8 cellular contexts compared by ENCODE assay signal in the genomic region with DNA sequence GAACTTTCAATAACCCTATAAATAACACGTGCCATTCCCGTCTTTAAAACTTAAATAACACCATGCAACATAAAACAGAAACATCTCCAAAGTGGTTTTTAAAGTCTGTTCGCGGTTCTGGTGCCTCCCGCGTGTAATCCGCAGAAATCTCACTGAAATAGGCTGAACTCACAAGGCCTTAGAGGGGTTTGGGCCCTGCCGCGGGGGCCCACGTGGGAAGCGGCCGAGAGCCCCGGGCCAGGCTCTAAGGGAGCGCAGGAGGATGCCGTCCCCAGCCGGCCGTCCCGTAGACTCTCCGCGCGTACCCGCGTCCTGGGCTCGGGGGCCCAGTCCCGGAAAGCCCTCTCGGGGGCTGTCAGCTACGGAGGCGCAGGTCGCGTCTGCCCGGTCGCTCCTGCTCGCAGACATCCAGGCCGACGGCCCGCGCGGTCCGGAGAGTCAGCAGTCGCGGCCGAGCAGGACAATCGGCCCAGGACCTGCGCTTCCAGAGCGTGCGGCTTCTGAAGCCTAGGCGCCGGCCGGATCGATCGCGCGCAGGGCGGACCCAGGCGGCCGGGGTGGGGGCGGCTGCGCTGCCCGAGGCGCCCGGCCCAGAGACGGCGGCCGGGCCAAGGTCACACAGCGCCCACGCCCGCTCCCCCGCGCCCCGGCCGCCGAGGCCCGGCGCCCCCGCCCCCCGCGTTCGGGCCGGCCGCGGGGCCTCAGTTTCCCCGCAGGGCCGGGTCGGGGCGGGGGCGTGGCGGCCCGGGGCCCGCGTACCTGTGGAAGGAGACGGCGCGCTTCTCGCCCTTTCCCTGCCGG. TPM values are rescaled to one million over a fixed set of nuclear protein-coding genes. Genes with fewer than 3 reads are reported as not detected.
DNase-seq lines count a peak whose midpoint lies in the region; ATAC-seq, FAIRE-seq and TF ChIP-seq lines count a peak whose summit lies in the region.

No MANE protein-coding gene starts in this region.

- BruUV-seq in endothelial cell of umbilical vein (replicated peaks; lab: Mats Ljungman, UMichigan), result no TSS peak

- POLR2A ChIA-PET in endothelial cell of umbilical vein (lab: Charles Lee), result no interaction called here

- H3K27ac ChIP-seq in HUES64 (ENCODE audit: low read depth, low read length) (peak overlapping the region; percentile 43), endothelial cell of umbilical vein (ENCODE audit: insufficient read depth, low read depth, low read length) (peak overlapping the region; percentile 15), tibial artery (peak overlapping the region; percentile 94 to 99)

- H3K79me2 ChIP-seq in endothelial cell of umbilical vein (ENCODE audit: control insufficient read depth, insufficient read depth, low read length), result peaks cover 71% of the 10 kb centered on the region

- peak; percentile 70 for DNase-seq in GM06990 (ENCODE audit: extremely low read depth, insufficient read length)
- peak; percentile 12 for DNase-seq in activated CD4-positive, alpha-beta T cell treated with anti-CD3 and anti-CD28 coated beads, Interleukin-2, amount 50 U/mL, for 1 hour
- DNase-seq in endothelial cell of umbilical vein (ENCODE audit: low read depth, low spot score), result peak; percentile 57
- peak; percentile 46 for DNase-seq in myocyte (ENCODE audit: low read depth)
- DNase-seq in tibial artery, result peak in 1 of 2 donors; percentile 24
- DNase-seq in NCI-H2107 (lab: John Stamatoyannopoulos, UW), result no peak

- TF ChIP-seq CTCF in GM06990 (IDR thresholded peaks at IDR 0.05; ENCODE audit: insufficient read depth, low read length, poor library complexity, severe bottlenecking), result no peak
- no peak for TF ChIP-seq CTCF in endothelial cell of umbilical vein (IDR thresholded peaks at IDR 0.05; ENCODE audit: extremely low read depth in 1 of 2, insufficient read depth in 1 of 2, low read depth in 1 of 2, low read length in 2 of 2)
- no peak for TF ChIP-seq CTCF in tibial artery (IDR thresholded peaks at IDR 0.05)

- H3K9ac ChIP-seq in HUES64 (ENCODE audit: low read depth, low read length) (peak overlapping the region; percentile 100), endothelial cell of umbilical vein (replicated peaks; ENCODE audit: extremely low read depth, insufficient read depth, low read length) (peak overlapping the region; percentile 47)

- dilution Hi-C loops in endothelial cell of umbilical vein (cut with MboI; ENCODE audit: extremely low pct_ligation_motif_present, low sequenced_read_pairs), result no loop called here

- H4K20me1 ChIP-seq in endothelial cell of umbilical vein (replicated peaks; ENCODE audit: control insufficient read depth, extremely low read depth, insufficient read depth, low read length), result peaks cover 2% of the 10 kb centered on the region

- H3K4me2 ChIP-seq in endothelial cell of umbilical vein (ENCODE audit: insufficient read depth, low read length), result peak overlapping the region; percentile 81

- under 1% methylated on average over 95 of the region's 95 CpGs for WGBS in HUES64

- H3K4me1 ChIP-seq in HUES64 (ENCODE audit: insufficient read depth, low read length), result peaks cover 3% of the 10 kb centered on the region; the same call in 1 of the 2 replicates
- peaks cover 12% of the 10 kb centered on the region for H3K4me1 ChIP-seq in endothelial cell of umbilical vein (ENCODE audit: control insufficient read depth, extremely low read depth, insufficient read depth, low read length)
- peaks cover 0 to 45% (median 38%) of the 10 kb centered on the region in 4 donors for H3K4me1 ChIP-seq in tibial artery

- CTCF ChIA-PET in endothelial cell of umbilical vein (lab: Charles Lee), result interaction anchor here (1.1 kb wide), 1 partner anchor 12 kb away, joined by 3 read pairs; no protein-coding TSS in a partner anchor

- no peak for TF ChIP-seq POLR2A in endothelial cell of umbilical vein (IDR thresholded peaks at IDR 0.05; ENCODE audit: low read depth, low read length)

- peak overlapping the region; percentile 89 for H3K4me3 ChIP-seq in GM06990 (replicated peaks; ENCODE audit: low read depth, low read length)
- peak overlapping the region; percentile 100 for H3K4me3 ChIP-seq in HUES64 (ENCODE audit: low read length)
- H3K4me3 ChIP-seq in endothelial cell of umbilical vein (replicated peaks in 1 of 3; ENCODE audit: insufficient read depth in 1 of 3, low read depth in 1 of 3, low read length in 3 of 3), result peak overlapping the region; percentile 15 to 99 (median 74)
- peak overlapping the region; percentile 72 to 77 for H3K4me3 ChIP-seq in tibial artery

- FAIRE-seq in endothelial cell of umbilical vein (lab: Jason Lieb, UNC), result peak; percentile 63

- ATAC-seq in GM21528 (IDR thresholded peaks at IDR 0.05; ENCODE audit: low FRiP score, unreplicated experiment), result peak; percentile 28

- H3K9me3 ChIP-seq in HUES64 (ENCODE audit: insufficient read depth, low read depth, low read length) (peaks cover 12% of the 10 kb centered on the region), endothelial cell of umbilical vein (replicated peaks; ENCODE audit: control insufficient read depth, insufficient read depth, low read length) (no peaks in the 10 kb centered on the region), tibial artery (no peaks in the 10 kb centered on the region)

- peak overlapping the region; percentile 67 for H2AFZ ChIP-seq in endothelial cell of umbilical vein (ENCODE audit: low read depth, low read length)

- H3K9me1 ChIP-seq in endothelial cell of umbilical vein (replicated peaks; ENCODE audit: control insufficient read depth, extremely low read depth, insufficient read depth, low read length), result no peaks in the 10 kb centered on the region

- no peaks in the 10 kb centered on the region for H3K27me3 ChIP-seq in GM06990 (replicated peaks; ENCODE audit: control insufficient read depth, insufficient read depth, low read length)
- H3K27me3 ChIP-seq in HUES64 (ENCODE audit: insufficient read depth, low read length), result no peaks in the 10 kb centered on the region
- no peaks in the 10 kb centered on the region for H3K27me3 ChIP-seq in endothelial cell of umbilical vein (ENCODE audit: control insufficient read depth in 2 of 2, insufficient read depth in 2 of 2, low read length in 2 of 2)
- H3K27me3 ChIP-seq in tibial artery, result no peaks in the 10 kb centered on the region

- H3K36me3 ChIP-seq in GM06990 (ENCODE audit: control insufficient read depth, insufficient read depth, low read length) (peaks cover 13% of the 10 kb centered on the region), HUES64 (ENCODE audit: insufficient read depth, low read length) (peaks cover 51% of the 10 kb centered on the region), endothelial cell of umbilical vein (ENCODE audit: control insufficient read depth in 2 of 2, extremely low read depth in 1 of 2, insufficient read depth in 2 of 2, low read length in 2 of 2) (peaks cover 9 to 20% of the 10 kb centered on the region in 2 experiments), tibial artery (peaks cover 17 to 31% (median 24%) of the 10 kb centered on the region in 3 donors)

- intact Hi-C loops in endothelial cell of umbilical vein (cut with micrococcal nuclease) (loop anchor here (1.0 to 5.0 kb wide), 3 partner anchors 50 to 639 kb away; partner anchors contain the start of genes DTYMK and SNED1), tibial artery (cut with DNase I; ENCODE audit: low total_unique reads) (loop anchor here (2.0 to 10.0 kb wide), 3 partner anchors 50 to 282 kb away; partner anchors contain the start of genes DTYMK, FARP2 and STK25)

TF ChIP-seq in endothelial cell of umbilical vein, 7 proteins besides CTCF, POLR2A, EP300 and RAD21 (continues in another document):
- TF ChIP-seq FOS (IDR thresholded peaks at IDR 0.05; ENCODE audit: borderline replicate concordance, insufficient read depth, low read length), result no peak
- TF ChIP-seq GATA2 (IDR thresholded peaks at IDR 0.05; ENCODE audit: insufficient read depth, insufficient read length, low read depth, low read length), result no peak

RNA-seq across cellular contexts. Expression of gene THAP4, which starts 0.6 kb away (rescaled TPM):
- 41.8 TPM for polyA plus RNA-seq in HUES64 (2013, experiment 1 of 2)
- polyA plus RNA-seq in HUES64 (2013, experiment 2 of 2), result 44.4 TPM
- total RNA-seq in endothelial cell of umbilical vein, result 47.4 and 49.0 TPM in 2 replicates
- polyA plus RNA-seq in endothelial cell of umbilical vein, result 45.4 and 51.2 TPM in 2 replicates
- 51.7 and 53.1 TPM in 2 replicates for polyA plus RNA-seq in endothelial cell of umbilical vein (2011; cell fraction: cytosol; rRNA removed)
- polyA plus RNA-seq in endothelial cell of umbilical vein (2011; cell fraction: nucleus; rRNA removed), result 19.6 and 25.8 TPM in 2 replicates
- 51.4 and 55.2 TPM in 2 replicates for polyA plus RNA-seq in endothelial cell of umbilical vein (2012)
- polyA minus RNA-seq in endothelial cell of umbilical vein, result 21.9 and 26.8 TPM in 2 replicates
- 28.1 TPM for polyA minus RNA-seq in endothelial cell of umbilical vein (2011; cell fraction: cytosol; rRNA and poly(A)+ RNA removed)
- 7.9 and 13.3 TPM in 2 replicates for polyA minus RNA-seq in endothelial cell of umbilical vein (2011; cell fraction: nucleus; rRNA and poly(A)+ RNA removed)
- total RNA-seq in myocyte, result 50.0 and 54.7 TPM in 2 replicates
- polyA plus RNA-seq in myocyte (2012), result 53.1 TPM

RNA-seq across cellular contexts. Expression of gene ATG4B, which starts 1.1 kb away (rescaled TPM):
- 53.3 TPM for polyA plus RNA-seq in HUES64 (2013, experiment 1 of 2)
- 63.5 TPM for polyA plus RNA-seq in HUES64 (2013, experiment 2 of 2)
- total RNA-seq in endothelial cell of umbilical vein, result 83.6 and 85.6 TPM in 2 replicates
- polyA plus RNA-seq in endothelial cell of umbilical vein, result 113 and 142 TPM in 2 replicates
- polyA plus RNA-seq in endothelial cell of umbilical vein (2011; cell fraction: cytosol; rRNA removed), result 91.3 and 94.0 TPM in 2 replicates
- 287 and 314 TPM in 2 replicates for polyA plus RNA-seq in endothelial cell of umbilical vein (2011; cell fraction: nucleus; rRNA removed)
- 77.3 and 139 TPM in 2 replicates for polyA plus RNA-seq in endothelial cell of umbilical vein (2012)
- polyA minus RNA-seq in endothelial cell of umbilical vein, result 124 and 157 TPM in 2 replicates
- polyA minus RNA-seq in endothelial cell of umbilical vein (2011; cell fraction: cytosol; rRNA and poly(A)+ RNA removed), result 36.5 TPM
- polyA minus RNA-seq in endothelial cell of umbilical vein (2011; cell fraction: nucleus; rRNA and poly(A)+ RNA removed), result 85.8 and 105 TPM in 2 replicates
- total RNA-seq in myocyte, result 92.4 and 95.2 TPM in 2 replicates
- polyA plus RNA-seq in myocyte (2012), result 99.3 TPM

RNA-seq across cellular contexts. Expression of gene DTYMK, which starts 50.2 kb away (rescaled TPM):
- polyA plus RNA-seq in HUES64 (2013, experiment 1 of 2), result 70.5 TPM
- polyA plus RNA-seq in HUES64 (2013, experiment 2 of 2), result 62.6 TPM
- total RNA-seq in endothelial cell of umbilical vein (91.9 and 104 TPM in 2 replicates), myocyte (19.5 and 20.1 TPM in 2 replicates)
- 61.6 and 67.0 TPM in 2 replicates for polyA plus RNA-seq in endothelial cell of umbilical vein
- 76.1 and 84.6 TPM in 2 replicates for polyA plus RNA-seq in endothelial cell of umbilical vein (2011; cell fraction: cytosol; rRNA removed)
- polyA plus RNA-seq in endothelial cell of umbilical vein (2011; cell fraction: nucleus; rRNA removed), result 47.0 and 54.2 TPM in 2 replicates
- 45.6 and 65.1 TPM in 2 replicates for polyA plus RNA-seq in endothelial cell of umbilical vein (2012)
- polyA minus RNA-seq in endothelial cell of umbilical vein, result 15.9 and 28.6 TPM in 2 replicates
- polyA minus RNA-seq in endothelial cell of umbilical vein (2011; cell fraction: cytosol; rRNA and poly(A)+ RNA removed), result 29.3 TPM
- 16.8 and 17.0 TPM in 2 replicates for polyA minus RNA-seq in endothelial cell of umbilical vein (2011; cell fraction: nucleus; rRNA and poly(A)+ RNA removed)
- 26.2 TPM for polyA plus RNA-seq in myocyte (2012)

Comparison
In these comparisons a context has a peak if more than half of its experiments do, and no peak if none do; other contexts are left out.
1. H3K27ac ChIP-seq: peak in every context shown above with its lines; median percentile 96 in tibial artery; 43 in HUES64; 15 in endothelial cell of umbilical vein.